ENCODE assay signal across 21 cellular contexts in the genomic region with DNA sequence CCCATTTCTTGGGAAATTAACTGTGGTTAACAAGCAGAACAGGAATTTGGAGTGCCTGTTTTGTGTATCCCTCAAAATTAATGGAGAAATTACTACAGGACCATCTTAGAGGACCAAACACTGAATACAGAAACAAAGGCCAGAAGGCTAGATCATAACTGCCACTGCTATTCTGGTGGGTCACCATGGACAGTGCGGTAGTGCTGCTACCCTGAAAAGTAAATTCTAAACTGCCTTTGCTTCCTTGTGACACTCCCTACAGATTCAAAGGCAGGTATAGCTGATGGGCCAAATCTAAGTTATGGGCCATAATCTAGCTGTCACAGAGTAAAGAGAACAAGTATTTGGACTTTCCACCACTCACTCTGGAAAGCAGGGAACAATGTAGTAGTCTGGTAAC.
"Had no signal": no experiment of that assay in that cellular context is flagged by ENCODE, and none has a peak within 500 bp of the region (broad histone marks: within the 10 kb centered on the region; RNA-seq: fewer than 3 reads in every experiment).

No MANE protein-coding gene starts in this region.

- DNase-seq: activated CD4-positive, alpha-beta T cell treated with anti-CD3 and anti-CD28 coated beads for 1 hour; activated CD4-positive, alpha-beta T cell treated with anti-CD3 and anti-CD28 coated beads, Interleukin-2, amount 50 U/mL, for 4 hours; activated naive CD4-positive, alpha-beta T cell treated with anti-CD3 and anti-CD28 coated beads for 36 hours; activated naive CD8-positive, alpha-beta T cell treated with anti-CD3 and anti-CD28 coated beads, Interleukin-2, amount 50 U/mL, for 24 hours; activated T-cell treated with anti-CD3 and anti-CD28 coated beads, Interleukin-2, amount 50 U/mL, for 1 hour; aorta; cerebellar nuclear complex; effector memory CD8-positive, alpha-beta T cell; islet precursor cell; naive thymus-derived CD4-positive, alpha-beta T cell; posterior cingulate gyrus; retina; stimulated activated CD4-positive, alpha-beta T cell treated with anti-CD3 and anti-CD28 coated beads, Interleukin-12 subunit alpha, Interleukin-12 subunit beta, amount 100 ng/mL, for 4 hours; stimulated activated CD4-positive, alpha-beta T cell treated with anti-CD3 and anti-CD28 coated beads, Interleukin-2, amount 100 ng/mL, for 24 hours; stimulated activated naive B cell treated with anti-CD40 and anti-IgM and Interleukin-4, amounts not matched to agents 10 μg/mL and 1 μg/mL and 100 μg/mL, for 72 hours; T-helper 9 cell; tibial artery had no signal

- H3K27me3 ChIP-seq: tibial artery had no signal

- H3K36me3 ChIP-seq: tibial artery had no signal

- H3K27ac ChIP-seq: tibial artery had no signal

- H3K27me3 Mint-ChIP-seq: activated naive CD8-positive, alpha-beta T cell treated with anti-CD3 and anti-CD28 coated beads, Interleukin-2, amount 50 U/mL, for 24 hours; dendritic cell treated with granulocyte-macrophage colony-stimulating factor and Interleukin-4, amounts not matched to agents 40 ng/mL and 50 ng/mL, for 4 days; effector memory CD8-positive, alpha-beta T cell; naive thymus-derived CD4-positive, alpha-beta T cell; stimulated activated naive B cell treated with anti-CD40 and anti-IgM and Interleukin-4, amounts not matched to agents 10 μg/mL and 1 μg/mL and 100 μg/mL, for 72 hours had no signal

- H3K4me1 Mint-ChIP-seq: activated naive CD8-positive, alpha-beta T cell treated with anti-CD3 and anti-CD28 coated beads, Interleukin-2, amount 50 U/mL, for 24 hours; naive thymus-derived CD4-positive, alpha-beta T cell; stimulated activated naive B cell treated with anti-CD40 and anti-IgM and Interleukin-4, amounts not matched to agents 10 μg/mL and 1 μg/mL and 100 μg/mL, for 72 hours had no signal

- H3K4me3 Mint-ChIP-seq: activated naive CD4-positive, alpha-beta T cell treated with anti-CD3 and anti-CD28 coated beads for 36 hours; activated naive CD8-positive, alpha-beta T cell treated with anti-CD3 and anti-CD28 coated beads, Interleukin-2, amount 50 U/mL, for 24 hours; dendritic cell treated with granulocyte-macrophage colony-stimulating factor and Interleukin-4, amounts not matched to agents 40 ng/mL and 50 ng/mL, for 4 days; effector memory CD8-positive, alpha-beta T cell; stimulated activated naive B cell treated with anti-CD40 and anti-IgM and Interleukin-4, amounts not matched to agents 10 μg/mL and 1 μg/mL and 100 μg/mL, for 72 hours had no signal

- H3K27ac Mint-ChIP-seq: activated naive CD4-positive, alpha-beta T cell treated with anti-CD3 and anti-CD28 coated beads for 36 hours; activated naive CD8-positive, alpha-beta T cell treated with anti-CD3 and anti-CD28 coated beads, Interleukin-2, amount 50 U/mL, for 24 hours; activated T-helper 2 cell treated with anti-CD3 and anti-CD28 coated beads, Interferon-gamma antibody, Interleukin-2, Interleukin-4, amounts not matched to agents 10 μg/mL and 5 μg/mL and 100 μg/mL, durations not matched to agents 14 hours and 24 hours and 36 hours; dendritic cell treated with granulocyte-macrophage colony-stimulating factor and Interleukin-4, amounts not matched to agents 40 ng/mL and 50 ng/mL, for 4 days; effector memory CD8-positive, alpha-beta T cell; naive thymus-derived CD4-positive, alpha-beta T cell; stimulated activated naive B cell treated with anti-CD40 and anti-IgM and Interleukin-4, amounts not matched to agents 10 μg/mL and 1 μg/mL and 100 μg/mL, for 72 hours had no signal

- H3K9me3 Mint-ChIP-seq: activated naive CD4-positive, alpha-beta T cell treated with anti-CD3 and anti-CD28 coated beads for 36 hours; activated naive CD8-positive, alpha-beta T cell treated with anti-CD3 and anti-CD28 coated beads, Interleukin-2, amount 50 U/mL, for 24 hours; dendritic cell treated with granulocyte-macrophage colony-stimulating factor and Interleukin-4, amounts not matched to agents 40 ng/mL and 50 ng/mL, for 4 days had no signal

- H3K4me3 ChIP-seq: tibial artery had no signal

- FAIRE-seq: frontal cortex, urothelium cell line had no signal

- ATAC-seq: activated naive CD8-positive, alpha-beta T cell treated with anti-CD3 and anti-CD28 coated beads, Interleukin-2, amount 50 U/mL, for 24 hours; effector memory CD8-positive, alpha-beta T cell; naive thymus-derived CD4-positive, alpha-beta T cell; stimulated activated naive B cell treated with anti-CD40 and anti-IgM and Interleukin-4, amounts not matched to agents 10 μg/mL and 1 μg/mL and 100 μg/mL, for 72 hours had no signal

- H3K36me3 Mint-ChIP-seq: naive thymus-derived CD4-positive, alpha-beta T cell; stimulated activated naive B cell treated with anti-CD40 and anti-IgM and Interleukin-4, amounts not matched to agents 10 μg/mL and 1 μg/mL and 100 μg/mL, for 72 hours had no signal

- H3K9me3 ChIP-seq: tibial artery had no signal

- H3K4me1 ChIP-seq: tibial artery had no signal
